9 cellular contexts compared by ENCODE assay signal in the genomic region with DNA sequence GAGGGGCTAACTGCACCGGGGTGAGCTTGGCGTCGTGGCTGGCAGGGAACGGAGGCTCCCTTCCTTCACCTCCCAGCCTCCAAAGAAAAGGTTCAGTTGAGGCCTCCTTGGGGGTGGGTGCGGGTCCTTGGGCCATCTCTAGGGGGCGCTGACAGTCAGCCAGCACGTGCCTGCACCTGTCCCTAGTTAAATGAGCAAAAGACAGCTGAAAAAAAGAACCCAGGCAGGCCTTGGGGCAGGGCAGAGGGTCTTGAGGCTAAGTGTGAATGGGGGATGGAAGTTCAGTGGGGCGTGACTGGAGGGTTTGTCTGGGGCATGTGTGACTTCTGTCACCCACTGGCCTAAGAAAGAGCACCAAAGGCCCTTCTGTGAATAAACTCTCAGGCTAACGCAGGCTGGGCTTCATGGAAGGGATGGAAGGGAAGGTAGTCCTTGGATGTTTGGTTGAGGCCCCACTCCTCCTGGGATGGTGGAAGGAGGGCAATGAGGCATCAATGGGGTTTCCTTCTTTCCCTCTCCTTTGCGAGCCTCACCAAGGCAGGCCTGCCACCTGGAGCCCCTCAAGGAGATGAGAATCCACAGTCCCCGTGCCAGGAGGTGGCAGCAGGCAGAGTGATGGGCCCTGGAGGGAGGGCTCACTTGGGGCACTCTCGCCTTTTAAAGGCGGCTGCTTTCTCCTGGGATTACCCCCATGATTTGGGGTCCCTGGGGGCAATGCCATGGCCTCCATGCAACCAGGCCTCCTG. TPM values are rescaled to one million over a fixed set of nuclear protein-coding genes. Genes with fewer than 3 reads are reported as not detected.
DNase-seq lines count a peak whose midpoint lies in the region; ATAC-seq, FAIRE-seq and TF ChIP-seq lines count a peak whose summit lies in the region.
"Had no signal": no experiment of that assay in that cellular context is flagged by ENCODE, and none has a peak within 500 bp of the region (broad histone marks: within the 10 kb centered on the region; RNA-seq: fewer than 3 reads in every experiment).

No MANE protein-coding gene starts in this region.

- no peak for FAIRE-seq in RCC 7860 (lab: Jason Lieb, UNC)
- FAIRE-seq: A204.1 had no signal

- H3K4me3 Mint-ChIP-seq in central memory CD8-positive, alpha-beta T cell = peak overlapping the region; percentile 68
- peak overlapping the region in 7 of 8 donors; percentile 15 to 90 (median 83) for H3K4me3 Mint-ChIP-seq in naive B cell

- H3K4me1 ChIP-seq in vagina = peaks cover 26% of the 10 kb centered on the region

- peak overlapping the region; percentile 93 for H3K27ac Mint-ChIP-seq in central memory CD8-positive, alpha-beta T cell (ENCODE audit: low read depth)
- peak overlapping the region; percentile 92 to 100 (median 99) for H3K27ac Mint-ChIP-seq in naive B cell

- H3K9me3 Mint-ChIP-seq in central memory CD8-positive, alpha-beta T cell = no peaks in the 10 kb centered on the region
- H3K9me3 Mint-ChIP-seq in naive B cell = peaks cover 4 to 17% (median 8%) of the 10 kb centered on the region in 7 donors

- no peaks in the 10 kb centered on the region for H3K27me3 ChIP-seq in vagina

- peaks cover 6% of the 10 kb centered on the region for H3K9me3 ChIP-seq in vagina

- DNase-seq in DMS 273 (lab: John Stamatoyannopoulos, UW; ENCODE audit: unreplicated experiment) (peak; percentile 46), DMS 273 treated with DMSO at 0.1 percent for 48 hours (lab: John Stamatoyannopoulos, UW) (no peak), UCSD-AML1 (lab: John Stamatoyannopoulos, UW; ENCODE audit: unreplicated experiment) (peak; percentile 72), naive B cell (peak; percentile 37), vagina (ENCODE audit: extremely low spot score in 2 of 2) (no peak), G401 (ENCODE audit: low spot score) (no peak), RCC 7860 (ENCODE audit: low spot score) (no peak)
- peak; percentile 58 to 62 for DNase-seq in central memory CD8-positive, alpha-beta T cell (ENCODE audit: low spot score in 2 of 2)

- ATAC-seq in central memory CD8-positive, alpha-beta T cell (replicated peaks; ENCODE audit: extremely low read depth, poor library complexity, severe bottlenecking) = peak; percentile 19
- ATAC-seq in naive B cell (ENCODE audit: low read depth in 2 of 2) = no peak

- H3K27ac ChIP-seq in vagina = peak overlapping the region; percentile 55

- no peaks in the 10 kb centered on the region for H3K36me3 ChIP-seq in vagina

- no peak for TF ChIP-seq CTCF in vagina (IDR thresholded peaks at IDR 0.05)

- in situ Hi-C loops in G401 (cut with HindIII; ENCODE audit: low sequenced_read_pairs) = no loop called here

- intact Hi-C loops in vagina (cut with DNase I) = no loop called here

- H3K4me3 ChIP-seq in vagina = no peak overlapping the region

- TF ChIP-seq POLR2A in vagina (IDR thresholded peaks at IDR 0.05) = no peak

- H3K36me3 Mint-ChIP-seq in central memory CD8-positive, alpha-beta T cell (ENCODE audit: insufficient read depth) = peaks cover 28% of the 10 kb centered on the region
- peaks cover 5 to 7% of the 10 kb centered on the region in 2 donors for H3K36me3 Mint-ChIP-seq in naive B cell

- peaks cover 70% of the 10 kb centered on the region for H3K4me1 Mint-ChIP-seq in central memory CD8-positive, alpha-beta T cell
- H3K4me1 Mint-ChIP-seq in naive B cell = peaks cover 58 to 85% (median 75%) of the 10 kb centered on the region in 3 donors

- H3K27me3 Mint-ChIP-seq in central memory CD8-positive, alpha-beta T cell = no peaks in the 10 kb centered on the region
- H3K27me3 Mint-ChIP-seq in naive B cell = no peaks in the 10 kb centered on the region

RNA-seq across cellular contexts. Expression of a gene that starts 56.2 kb away (rescaled TPM):
- 100 to 1,000 TPM; 125 to 367 (median 188) TPM for polyA plus RNA-seq in naive B cell (ENCODE audit: low read depth in 6 of 6)
- total RNA-seq in vagina = 206 TPM
- total RNA-seq in G401 (2014; rRNA removed; shearing (Covaris generic)) = 22.5 and 32.4 TPM in 2 replicates

Comparison
In these comparisons a context has a peak if more than half of its experiments do, and no peak if none do; other contexts are left out.
1. DNase-seq: peak in DMS 273 (single experiment), UCSD-AML1 (single experiment), central memory CD8-positive, alpha-beta T cell (2 of 2) and naive B cell (single experiment); none in DMS 273 treated with DMSO at 0.1 percent for 48 hours (single experiment), vagina (0 of 2), G401 (single experiment) and RCC 7860 (single experiment).